21 cellular contexts compared by ENCODE assay signal in the genomic region with DNA sequence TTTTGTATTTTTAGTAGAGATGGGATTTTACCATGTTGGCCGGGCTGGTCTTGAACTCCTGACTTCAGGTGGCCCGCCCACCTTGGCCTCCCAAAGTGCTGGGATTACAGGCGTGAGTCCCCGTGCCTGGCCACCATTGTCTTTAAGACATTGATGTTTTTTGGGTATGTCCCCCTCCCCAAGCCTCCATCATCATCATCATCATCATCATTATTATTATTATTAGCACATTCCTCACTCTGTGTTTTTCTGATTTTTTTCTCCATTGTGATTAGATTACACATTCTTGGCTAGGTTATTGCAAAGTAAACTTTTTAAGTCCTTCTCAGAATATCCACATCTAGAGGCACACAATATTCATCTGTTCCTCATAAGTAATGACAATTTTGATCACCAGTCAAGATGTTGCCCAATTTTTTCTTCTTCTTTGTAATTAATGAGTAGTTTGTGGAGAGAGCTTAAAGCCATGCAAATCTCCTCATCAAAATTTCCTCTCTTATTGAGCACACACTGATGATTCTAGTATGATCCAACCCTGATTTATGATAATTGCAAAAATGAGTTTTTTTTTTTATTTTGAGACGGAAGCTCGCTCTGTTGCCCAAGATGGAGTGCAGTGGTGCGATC. TPM values are rescaled to one million over a fixed set of nuclear protein-coding genes. Genes with fewer than 3 reads are reported as not detected.
A peak's percentile ranks its signal among the peaks of the same experiment; 100 is the strongest.
DNase-seq lines count a peak whose midpoint lies in the region; ATAC-seq and TF ChIP-seq lines count a peak whose summit lies in the region.
"Had no signal": no experiment of that assay in that cellular context is flagged by ENCODE, and none has a peak within 500 bp of the region (broad histone marks: within the 10 kb centered on the region; RNA-seq: fewer than 3 reads in every experiment).

No MANE protein-coding gene starts in this region.

- peaks cover 7% of the 10 kb centered on the region for H3F3A ChIP-seq in DOHH2 (ENCODE audit: control insufficient read depth, insufficient read depth)

- H3K4me3 ChIP-seq in DOHH2 (ENCODE audit: low read length) = peak overlapping the region; percentile 39; the same call in 1 of the 2 replicates
- H3K4me3 ChIP-seq: coronary artery, neural progenitor cell, spleen, transverse colon had no signal

- H4K20me1 ChIP-seq in DOHH2 (ENCODE audit: control insufficient read depth, insufficient read depth, low read depth, low read length) = no peaks in the 10 kb centered on the region

- no peak for DNase-seq in activated CD4-positive, alpha-beta T cell treated with anti-CD3 and anti-CD28 coated beads, Interleukin-2, amount 10 ng/mL, durations not matched to agents 7 days and 5 days
- DNase-seq in activated CD4-positive, alpha-beta T cell treated with anti-CD3 and anti-CD28 coated beads for 1 hour = no peak
- no peak for DNase-seq in activated naive CD4-positive, alpha-beta T cell treated with anti-CD3 and anti-CD28 coated beads, Interleukin-2, amount 50 U/mL, for 72 hours (ENCODE audit: low spot score in 2 of 2)
- DNase-seq in naive thymus-derived CD8-positive, alpha-beta T cell = no peak
- no peak for DNase-seq in NCI-H1417 treated with DMSO at 0.1 percent for 48 hours (lab: John Stamatoyannopoulos, UW)
- no peak for DNase-seq in activated effector memory CD4-positive, alpha-beta T cell treated with anti-CD3 and anti-CD28 coated beads, Interleukin-2, amount 50 U/mL, for 16 hours
- DNase-seq: activated gamma-delta T cell treated with Interleukin-2 at 50 U/mL for 16 hours, brain microvascular endothelial cell, DMS79, foreskin melanocyte, Karpas-422, mesendoderm, NCI-H1436, NCI-H774, spleen, transverse colon had no signal

- POLR2A ChIA-PET in activated CD4-positive, alpha-beta T cell treated with anti-CD3 and anti-CD28 coated beads, Interleukin-2, amount 10 ng/mL, durations not matched to agents 7 days and 5 days (lab: Charles Lee) = no interaction called here
- POLR2A ChIA-PET in naive thymus-derived CD8-positive, alpha-beta T cell (lab: Charles Lee) = no interaction called here

- no peaks in the 10 kb centered on the region for H3K27me3 Mint-ChIP-seq in activated CD4-positive, alpha-beta T cell treated with anti-CD3 and anti-CD28 coated beads, Interleukin-2, amount 10 ng/mL, durations not matched to agents 7 days and 5 days
- H3K27me3 Mint-ChIP-seq in naive thymus-derived CD8-positive, alpha-beta T cell = no peaks in the 10 kb centered on the region

- peaks cover 46% of the 10 kb centered on the region for H3K4me1 ChIP-seq in DOHH2 (ENCODE audit: control insufficient read depth, low read length)
- H3K4me1 ChIP-seq: neural progenitor cell had no signal

- peak overlapping the region; percentile 70 for H3K27ac Mint-ChIP-seq in activated CD4-positive, alpha-beta T cell treated with anti-CD3 and anti-CD28 coated beads, Interleukin-2, amount 10 ng/mL, durations not matched to agents 7 days and 5 days
- H3K27ac Mint-ChIP-seq in activated naive CD4-positive, alpha-beta T cell treated with anti-CD3 and anti-CD28 coated beads, Interleukin-2, amount 50 U/mL, for 72 hours = peak overlapping the region; percentile 72 to 81
- H3K27ac Mint-ChIP-seq in naive thymus-derived CD8-positive, alpha-beta T cell = peak overlapping the region; percentile 1 to 80 (median 42)
- H3K27ac Mint-ChIP-seq: neural progenitor cell had no signal

- H3K36me3 ChIP-seq in DOHH2 (ENCODE audit: control insufficient read depth, low read length) = peaks cover 54% of the 10 kb centered on the region

- H3K27me3 ChIP-seq in DOHH2 (ENCODE audit: control insufficient read depth, low read length) = no peaks in the 10 kb centered on the region
- H3K27me3 ChIP-seq: brain microvascular endothelial cell, neural progenitor cell, spleen, transverse colon had no signal

- CTCF ChIA-PET in activated CD4-positive, alpha-beta T cell treated with anti-CD3 and anti-CD28 coated beads, Interleukin-2, amount 10 ng/mL, durations not matched to agents 7 days and 5 days (lab: Charles Lee) = interaction anchor here (0.6 to 1.2 kb wide), 3 partner anchors 63 to 1181 kb away, joined by 3 read pairs; no protein-coding TSS in a partner anchor

- peak; percentile 26 to 41 for ATAC-seq in activated naive CD4-positive, alpha-beta T cell treated with anti-CD3 and anti-CD28 coated beads, Interleukin-2, amount 50 U/mL, for 72 hours
- ATAC-seq in naive thymus-derived CD8-positive, alpha-beta T cell = no peak
- no peak for ATAC-seq in GM19455 (IDR thresholded peaks at IDR 0.05; ENCODE audit: unreplicated experiment)
- ATAC-seq: Panc1 had no signal

- H3K4me3 Mint-ChIP-seq in activated CD4-positive, alpha-beta T cell treated with anti-CD3 and anti-CD28 coated beads, Interleukin-2, amount 10 ng/mL, durations not matched to agents 7 days and 5 days = peak overlapping the region; percentile 28
- H3K4me3 Mint-ChIP-seq in naive thymus-derived CD8-positive, alpha-beta T cell = peak overlapping the region in 7 of 10 donors; percentile 8 to 62 (median 24)
- H3K4me3 Mint-ChIP-seq: neural progenitor cell had no signal

- no peaks in the 10 kb centered on the region for H3K9me3 ChIP-seq in DOHH2 (ENCODE audit: control insufficient read depth, insufficient read depth, low read length)
- H3K9me3 ChIP-seq: spleen, transverse colon had no signal

- peaks cover 93% of the 10 kb centered on the region for H3K79me2 ChIP-seq in DOHH2 (ENCODE audit: control insufficient read depth, low read length)

- peak overlapping the region; percentile 48 for H3K4me2 ChIP-seq in DOHH2 (ENCODE audit: low read length)
- H3K4me2 ChIP-seq: neural progenitor cell had no signal

- TF ChIP-seq CTCF in DOHH2 (IDR thresholded peaks at IDR 0.05; ENCODE audit: low read depth, low read length, poor library complexity, severe bottlenecking) = no peak

- no peaks in the 10 kb centered on the region for H3K9me3 Mint-ChIP-seq in activated CD4-positive, alpha-beta T cell treated with anti-CD3 and anti-CD28 coated beads, Interleukin-2, amount 10 ng/mL, durations not matched to agents 7 days and 5 days
- peaks cover 0 to 5% of the 10 kb centered on the region in 2 donors for H3K9me3 Mint-ChIP-seq in activated naive CD4-positive, alpha-beta T cell treated with anti-CD3 and anti-CD28 coated beads, Interleukin-2, amount 50 U/mL, for 72 hours
- no peaks in the 10 kb centered on the region for H3K9me3 Mint-ChIP-seq in naive thymus-derived CD8-positive, alpha-beta T cell

- peaks cover 47% of the 10 kb centered on the region for H3K36me3 Mint-ChIP-seq in activated CD4-positive, alpha-beta T cell treated with anti-CD3 and anti-CD28 coated beads, Interleukin-2, amount 10 ng/mL, durations not matched to agents 7 days and 5 days (ENCODE audit: low read depth)
- H3K36me3 Mint-ChIP-seq in activated naive CD4-positive, alpha-beta T cell treated with anti-CD3 and anti-CD28 coated beads, Interleukin-2, amount 50 U/mL, for 72 hours = peaks cover 0 to 37% of the 10 kb centered on the region in 2 donors
- peaks cover 5 to 63% (median 17%) of the 10 kb centered on the region in 3 donors for H3K36me3 Mint-ChIP-seq in naive thymus-derived CD8-positive, alpha-beta T cell

- peak overlapping the region; percentile 74 for H3K27ac ChIP-seq in DOHH2 (ENCODE audit: low read depth, low read length)
- H3K27ac ChIP-seq: coronary artery, neural progenitor cell, transverse colon had no signal

- peaks cover 52% of the 10 kb centered on the region for H3K4me1 Mint-ChIP-seq in activated CD4-positive, alpha-beta T cell treated with anti-CD3 and anti-CD28 coated beads, Interleukin-2, amount 10 ng/mL, durations not matched to agents 7 days and 5 days
- H3K4me1 Mint-ChIP-seq in naive thymus-derived CD8-positive, alpha-beta T cell = peaks cover 33 to 88% (median 75%) of the 10 kb centered on the region in 4 donors
- H3K4me1 Mint-ChIP-seq: neural progenitor cell had no signal

- no peaks in the 10 kb centered on the region for H3K9me2 ChIP-seq in DOHH2 (replicated peaks; ENCODE audit: control insufficient read depth, low read length)

RNA-seq across cellular contexts. Expression of a gene that starts 47.5 kb away (rescaled TPM):
- total RNA-seq in activated CD4-positive, alpha-beta T cell treated with anti-CD3 and anti-CD28 coated beads, Interleukin-2, amount 10 ng/mL, durations not matched to agents 7 days and 5 days = 10 to 100 TPM; 47.6 to 54.2 TPM
- total RNA-seq in activated naive CD4-positive, alpha-beta T cell treated with anti-CD3 and anti-CD28 coated beads, Interleukin-2, amount 50 U/mL, for 72 hours = 10 to 100 TPM; 28.3 to 40.2 TPM
- total RNA-seq in naive thymus-derived CD8-positive, alpha-beta T cell = 100 to 1,000 TPM; 128 to 131 TPM
- polyA plus RNA-seq in naive thymus-derived CD8-positive, alpha-beta T cell = 10 to 100 TPM; 36.9 to 48.5 (median 46.2) TPM

Comparison
In these comparisons a context has a peak if more than half of its experiments do, and no peak if none do; other contexts are left out.
1. ATAC-seq: peak in activated naive CD4-positive, alpha-beta T cell treated with anti-CD3 and anti-CD28 coated beads, Interleukin-2, amount 50 U/mL, for 72 hours (2 of 2); none in naive thymus-derived CD8-positive, alpha-beta T cell (0 of 2) and GM19455 (single experiment).
2. Peak in every context shown above with its lines, with median percentiles within 50 percentile points of each other: H3K27ac Mint-ChIP-seq.